In the genomic region with DNA sequence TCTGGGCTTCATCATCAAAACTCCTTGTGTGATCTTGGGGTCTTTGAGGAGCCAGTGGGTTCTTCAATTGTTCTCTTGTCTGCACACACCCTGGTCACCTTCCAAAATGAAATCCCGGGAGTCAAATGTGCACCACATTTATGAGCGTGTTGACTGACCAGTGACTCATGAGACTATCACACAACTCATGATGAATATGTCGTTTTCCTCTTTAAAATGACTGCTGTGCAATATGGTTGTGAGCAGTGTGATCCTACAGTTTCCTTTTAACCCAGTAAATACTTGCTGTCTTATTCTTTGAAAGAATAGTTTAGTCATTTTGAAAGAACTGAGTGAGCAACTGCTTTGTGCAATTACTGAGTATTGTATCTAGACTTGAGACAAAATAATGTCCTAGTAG, we compare ENCODE assay signal across 20 cellular contexts.
A peak's percentile ranks its signal among the peaks of the same experiment; 100 is the strongest.
DNase-seq lines count a peak whose midpoint lies in the region; ATAC-seq and TF ChIP-seq lines count a peak whose summit lies in the region.
"Had no signal": no experiment of that assay in that cellular context is flagged by ENCODE, and none has a peak within 500 bp of the region (broad histone marks: within the 10 kb centered on the region; RNA-seq: fewer than 3 reads in every experiment).

No MANE protein-coding gene starts in this region.

- H3K9me2 ChIP-seq in PC-3 (replicated peaks; ENCODE audit: low read length): no peaks in the 10 kb centered on the region

- 0 out of 2 replicates have a peak overlapping the region, but pooled peaks have one; percentile 18 for H2AFZ ChIP-seq in PC-3 (ENCODE audit: low read length)

- H3K4me3 ChIP-seq in PC-3 (ENCODE audit: low read length): peak overlapping the region; percentile 44; the same call in 1 of the 2 replicates
- H3K4me3 ChIP-seq: left ventricle myocardium inferior, mucosa of descending colon had no signal

- TF ChIP-seq CTCF in PC-3 (conservative IDR thresholded peaks at IDR 0.05; ENCODE audit: low read depth, low read length) (no peak), GM13977 (IDR thresholded peaks at IDR 0.05; ENCODE audit: extremely low read depth, insufficient read depth, missing control alignments) (no peak)

- DNase-seq in A172 (ENCODE audit: low spot score) (peak; percentile 45), EL (peak; percentile 2), PC-3 (peak; percentile 89), epithelial cell of prostate (ENCODE audit: low read depth, low spot score) (peak; percentile 10), SHP77 (lab: John Stamatoyannopoulos, UW) (no peak), GM13977 (ENCODE audit: low spot score) (no peak), NCI-H187 (lab: John Stamatoyannopoulos, UW) (no peak)
- DNase-seq: activated CD4-positive, alpha-beta memory T cell treated with anti-CD3 and anti-CD28 coated beads for 36 hours; activated naive CD8-positive, alpha-beta T cell treated with anti-CD3 and anti-CD28 coated beads, Interleukin-2, amount 10 ng/mL, durations not matched to agents 7 days and 5 days; CD8-positive, alpha-beta memory T cell; dermis blood vessel endothelial cell; Karpas-422; left ventricle myocardium inferior; mucosa of descending colon; NCI-H2171; right cardiac atrium; stimulated activated naive CD4-positive, alpha-beta T cell treated with Interleukin-2 at 50 U/mL for 16 hours; T-cell; trophoblast cell had no signal

- no peaks in the 10 kb centered on the region for H3K79me2 ChIP-seq in PC-3 (ENCODE audit: low read length)

- H3F3A ChIP-seq in PC-3 (ENCODE audit: low read length, unreplicated experiment): no peaks in the 10 kb centered on the region

- H3K9ac ChIP-seq in PC-3 (ENCODE audit: low read length): peak overlapping the region; percentile 0; the same call in 1 of the 2 replicates

- POLR2A ChIA-PET in PC-3 (lab: Charles Lee; ENCODE audit: unreplicated experiment): interaction anchor here (0.7 kb wide), 1 partner anchor 756 kb away, joined by 3 read pairs; no protein-coding TSS in a partner anchor

- CTCF ChIA-PET in PC-3 (lab: Charles Lee): no interaction called here

- H3K27me3 ChIP-seq in PC-3 (ENCODE audit: low read length): no peaks in the 10 kb centered on the region

- H3K9me3 ChIP-seq in PC-3 (ENCODE audit: low read length): no peaks in the 10 kb centered on the region
- H3K9me3 ChIP-seq: left ventricle myocardium inferior, mucosa of descending colon had no signal

- in situ Hi-C loops in GM13977 (cut with MboI; ENCODE audit: low pct_unique_long_range_greater_than_20kb, low sequenced_read_pairs, unreplicated experiment): loop anchor here (25.0 kb wide), 1 partner anchor 1116 kb away; no protein-coding TSS in a partner anchor

- H3K4me1 ChIP-seq in PC-3 (ENCODE audit: insufficient read depth, low read length): peaks cover 30% of the 10 kb centered on the region
- H3K4me1 ChIP-seq: left ventricle myocardium inferior had no signal

- ATAC-seq in PC-3: peak; percentile 92
- ATAC-seq in GM21723 (IDR thresholded peaks at IDR 0.05; ENCODE audit: unreplicated experiment): no peak
- ATAC-seq: mucosa of descending colon, right cardiac atrium, T-cell had no signal

- peak overlapping the region; percentile 74 for H3K4me2 ChIP-seq in PC-3 (ENCODE audit: low read length)

- no TSS peak for BruUV-seq in PC-3 (replicated peaks; lab: Mats Ljungman, UMichigan)

- H3K27ac ChIP-seq in PC-3 (ENCODE audit: low read length) (peak overlapping the region; percentile 63), epithelial cell of prostate (no peak overlapping the region)
- H3K27ac ChIP-seq: left ventricle myocardium inferior had no signal

- H3K36me3 ChIP-seq in PC-3 (ENCODE audit: low read depth, low read length): no peaks in the 10 kb centered on the region
- H3K36me3 ChIP-seq: left ventricle myocardium inferior had no signal

- H4K20me1 ChIP-seq in PC-3 (ENCODE audit: low read length): no peaks in the 10 kb centered on the region

- intact Hi-C loops in PC-3 (cut with micrococcal nuclease): loop anchor here (2.0 kb wide), 1 partner anchor 71 kb away; no protein-coding TSS in a partner anchor

Comparison
In these comparisons a context has a peak if more than half of its experiments do, and no peak if none do; other contexts are left out.
1. DNase-seq: peak in A172 (single experiment), EL (single experiment), PC-3 (single experiment) and epithelial cell of prostate (single experiment); none in SHP77 (0 of 2), GM13977 (single experiment) and NCI-H187 (0 of 2).